ENCODE assay signal across 8 cellular contexts in genomic region chr20:25408170-25408547, GRCh38. TPM values are rescaled to one million over a fixed set of nuclear protein-coding genes. Genes with fewer than 3 reads are reported as not detected.
DNase-seq lines count a peak whose midpoint lies in the region; ATAC-seq and TF ChIP-seq lines count a peak whose summit lies in the region.

No MANE protein-coding gene starts in this region.

- peaks cover 8% of the 10 kb centered on the region for H3K9me3 Mint-ChIP-seq in stimulated activated memory B cell treated with anti-CD40 and anti-IgM and Interleukin-4, amounts not matched to agents 10 μg/mL and 1 μg/mL and 100 μg/mL, for 72 hours

- 4% methylated on average over 4 of the region's 4 CpGs for WGBS in right cardiac atrium

- no peaks in the 10 kb centered on the region for H3K27me3 Mint-ChIP-seq in stimulated activated memory B cell treated with anti-CD40 and anti-IgM and Interleukin-4, amounts not matched to agents 10 μg/mL and 1 μg/mL and 100 μg/mL, for 72 hours

- H3K4me3 ChIP-seq in right cardiac atrium (ENCODE audit: low read length): peak overlapping the region; percentile 91

- no peaks in the 10 kb centered on the region for H3K27me3 ChIP-seq in right cardiac atrium (ENCODE audit: control insufficient read depth, insufficient read depth)

- H3K36me3 Mint-ChIP-seq in stimulated activated memory B cell treated with anti-CD40 and anti-IgM and Interleukin-4, amounts not matched to agents 10 μg/mL and 1 μg/mL and 100 μg/mL, for 72 hours: peaks cover 6% of the 10 kb centered on the region

- H3K27ac ChIP-seq in VCaP: peak overlapping the region; percentile 82
- H3K27ac ChIP-seq in right cardiac atrium (ENCODE audit: low read length): no peak overlapping the region

- no peaks in the 10 kb centered on the region for H3K9me3 ChIP-seq in right cardiac atrium (ENCODE audit: control insufficient read depth, low read length)

- intact Hi-C loops in right cardiac atrium (cut with DNase I): loop anchor here in 3 of 4 donors (5.0 to 10.0 kb wide), 3 partner anchors 223 to 416 kb away; partner anchors contain the start of gene APMAP (in 2 of the 3)

- no peak for ATAC-seq in right cardiac atrium
- ATAC-seq in stimulated activated memory B cell treated with anti-CD40 and anti-IgM and Interleukin-4, amounts not matched to agents 10 μg/mL and 1 μg/mL and 100 μg/mL, for 72 hours: no peak

- no peak for TF ChIP-seq CTCF in VCaP (conservative IDR thresholded peaks at IDR 0.05)

- H3K4me1 ChIP-seq in right cardiac atrium (ENCODE audit: control insufficient read depth, insufficient read depth, low read length): no peaks in the 10 kb centered on the region

- H3K4me3 Mint-ChIP-seq in stimulated activated memory B cell treated with anti-CD40 and anti-IgM and Interleukin-4, amounts not matched to agents 10 μg/mL and 1 μg/mL and 100 μg/mL, for 72 hours: peak overlapping the region; percentile 84

- peak overlapping the region; percentile 78 for H3K27ac Mint-ChIP-seq in stimulated activated memory B cell treated with anti-CD40 and anti-IgM and Interleukin-4, amounts not matched to agents 10 μg/mL and 1 μg/mL and 100 μg/mL, for 72 hours

- DNase-seq in DMS 273 (lab: John Stamatoyannopoulos, UW; ENCODE audit: unreplicated experiment): peak; percentile 32
- DNase-seq in DMS 273 treated with DMSO at 0.1 percent for 48 hours (lab: John Stamatoyannopoulos, UW): no peak
- DNase-seq in right cardiac atrium: no peak
- no peak for DNase-seq in nucleus accumbens (lab: John Stamatoyannopoulos, UW)
- no peak for DNase-seq in DMS53 treated with DMSO at 0.1 percent for 48 hours (lab: John Stamatoyannopoulos, UW; ENCODE audit: unreplicated experiment)
- no peak for DNase-seq in HuH-7.5 (ENCODE audit: low spot score)

- peaks cover 17% of the 10 kb centered on the region for H3K4me1 Mint-ChIP-seq in stimulated activated memory B cell treated with anti-CD40 and anti-IgM and Interleukin-4, amounts not matched to agents 10 μg/mL and 1 μg/mL and 100 μg/mL, for 72 hours

RNA-seq across cellular contexts. Expression of gene GINS1, which starts 0.7 kb away (rescaled TPM):
- under 1 TPM; 0.45 to 0.85 (median 0.63) TPM for total RNA-seq in right cardiac atrium
- 0.54 TPM for polyA plus RNA-seq in right cardiac atrium

RNA-seq across cellular contexts. Expression of gene ABHD12, which starts 17.5 kb away (rescaled TPM):
- total RNA-seq in right cardiac atrium: 10 to 100 TPM; 22.6 to 28.3 (median 26.0) TPM
- polyA plus RNA-seq in right cardiac atrium: 25.3 TPM
